Comparison of ENCODE assay signal across 19 cellular contexts in the genomic region with DNA sequence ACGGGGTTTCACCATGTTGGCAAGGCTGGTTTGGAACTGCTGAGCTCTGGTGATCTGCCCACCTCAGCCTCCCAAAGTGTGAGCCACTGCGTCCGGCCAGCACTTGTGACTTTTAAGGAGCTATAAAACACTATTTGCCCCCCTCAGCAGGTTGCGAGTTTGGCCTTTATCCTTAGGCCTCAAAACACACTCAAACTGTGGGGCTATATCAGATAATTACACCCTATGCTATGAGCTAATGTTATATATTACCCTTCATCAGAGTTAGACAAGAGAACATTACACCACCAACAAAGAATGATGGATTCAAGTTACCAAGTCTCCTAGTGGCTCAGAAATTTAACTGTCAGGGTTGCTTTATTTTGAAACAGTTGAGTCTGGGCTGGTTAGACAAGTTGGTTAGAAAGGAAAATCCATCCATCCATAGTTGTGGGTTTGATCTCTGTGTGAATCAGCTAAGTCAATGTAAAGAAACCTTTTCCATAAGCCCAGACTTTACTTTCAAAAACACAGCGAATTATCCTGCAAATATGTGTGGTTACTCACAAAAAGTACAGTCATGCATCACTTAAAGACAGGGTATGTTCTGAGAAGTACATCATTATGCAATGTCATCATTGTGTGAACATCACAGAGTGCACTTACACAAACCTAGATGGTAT.
DNase-seq lines count a peak whose midpoint lies in the region; ATAC-seq, FAIRE-seq and TF ChIP-seq lines count a peak whose summit lies in the region.
"Had no signal": no experiment of that assay in that cellular context is flagged by ENCODE, and none has a peak within 500 bp of the region (broad histone marks: within the 10 kb centered on the region; RNA-seq: fewer than 3 reads in every experiment).

No MANE protein-coding gene starts in this region.

- no peaks in the 10 kb centered on the region for H3K9me3 ChIP-seq in K562 (replicated peaks; ENCODE audit: control insufficient read depth, insufficient read depth, low read depth, low read length)
- H3K9me3 ChIP-seq: gastrocnemius medialis, MG63 had no signal

- H2AFZ ChIP-seq in K562 (ENCODE audit: low read depth, low read length): no peak overlapping the region

- no peak for TF ChIP-seq RAD21 in K562 (CRISPR knock-in tag; conservative IDR thresholded peaks at IDR 0.05 in 1 of 2, IDR thresholded peaks at IDR 0.05 in 1 of 2)

- no peaks in the 10 kb centered on the region for H3K9me1 ChIP-seq in K562 (ENCODE audit: control insufficient read depth, insufficient read depth, low read length)

- no peaks in the 10 kb centered on the region for H3K36me3 ChIP-seq in K562 (ENCODE audit: control insufficient read depth, insufficient read depth, low read length)
- H3K36me3 ChIP-seq: gastrocnemius medialis, MG63 had no signal

- H3K27me3 ChIP-seq in K562 (ENCODE audit: control insufficient read depth in 2 of 2, insufficient read depth in 2 of 2, low read length in 2 of 2): no peaks in the 10 kb centered on the region
- H3K27me3 ChIP-seq: gastrocnemius medialis, MG63 had no signal

- no peak for TF ChIP-seq EP300 in K562 (IDR thresholded peaks at IDR 0.05; ENCODE audit: low read length)

- POLR2A ChIA-PET in K562 (lab: Yijun Ruan, JAX): interaction anchor here (0.6 kb wide), 1 partner anchor 241 kb away, joined by 3 read pairs; no protein-coding TSS in a partner anchor

- H3K4me3 ChIP-seq in K562: no peak overlapping the region
- H3K4me3 ChIP-seq: gastrocnemius medialis, MG63 had no signal

- H3K9ac ChIP-seq in K562 (ENCODE audit: insufficient read depth in 1 of 2, low read depth in 2 of 2, low read length in 2 of 2): no peak overlapping the region

- intact Hi-C loops in K562 (cut with micrococcal nuclease): no loop called here

- no peaks in the 10 kb centered on the region for H4K20me1 ChIP-seq in K562 (replicated peaks; ENCODE audit: control insufficient read depth, insufficient read depth, low read length)

- no TSS peak for BruUV-seq in K562 (replicated peaks; lab: Mats Ljungman, UMichigan)

- H3K4me2 ChIP-seq in K562 (ENCODE audit: insufficient read depth, low read length): no peak overlapping the region

- CTCF ChIA-PET in K562 (lab: Yijun Ruan, JAX; ENCODE audit: low intra/inter-chr PET ratio): no interaction called here

- no peak for TF ChIP-seq POLR2A in K562 (conservative IDR thresholded peaks at IDR 0.05)
- TF ChIP-seq POLR2A in H54 (IDR thresholded peaks at IDR 0.05; ENCODE audit: low read depth, low read length): no peak

- in situ Hi-C loops in K562 (cut with MboI): no loop called here

- TF ChIP-seq CTCF in K562 (IDR thresholded peaks at IDR 0.05 in 2 of 3, conservative IDR thresholded peaks at IDR 0.05 in 1 of 3; ENCODE audit: insufficient read depth in 2 of 3, low read depth in 1 of 3, low read length in 3 of 3): no peak

- no peak overlapping the region for H3K27ac ChIP-seq in K562 (ENCODE audit: extremely low read depth, low read depth, low read length)
- H3K27ac ChIP-seq: gastrocnemius medialis had no signal

- no peaks in the 10 kb centered on the region for H3K4me1 ChIP-seq in K562 (replicated peaks in 1 of 2; ENCODE audit: control insufficient read depth in 2 of 2, insufficient read depth in 2 of 2, low read length in 2 of 2)
- H3K4me1 ChIP-seq: gastrocnemius medialis had no signal

- FAIRE-seq in K562 (lab: Jason Lieb, UNC) (no peak), H54 (lab: Jason Lieb, UNC) (no peak)

- DNase-seq in Daoy (ENCODE audit: low read depth): peak; percentile 55
- peak; percentile 60 for DNase-seq in NCI-H1417 treated with DMSO at 0.1 percent for 48 hours (lab: John Stamatoyannopoulos, UW)
- DNase-seq in K562 (ENCODE audit: extremely low read depth in 1 of 4, low spot score in 3 of 4): no peak
- peak; percentile 82 for DNase-seq in iris pigment epithelial cell (ENCODE audit: low read depth)
- no peak for DNase-seq in H54 (ENCODE audit: insufficient read length, low spot score)
- no peak for DNase-seq in DMS114 treated with DMSO at 0.1 percent for 48 hours (lab: John Stamatoyannopoulos, UW; ENCODE audit: unreplicated experiment)
- DNase-seq in NCI-H187 treated with DMSO at 0.1 percent for 48 hours (lab: John Stamatoyannopoulos, UW): no peak
- DNase-seq: activated CD4-positive, alpha-beta T cell treated with anti-CD3 and anti-CD28 coated beads, Interleukin-2, amount 50 U/mL, for 4 hours; activated T-cell treated with anti-CD3 and anti-CD28 coated beads, Interleukin-2, amount 50 U/mL, for 24 hours; caudate nucleus; effector CD4-positive, alpha-beta T cell; gastrocnemius medialis; left ventricle myocardium superior; MG63; NCI-H1930; NCI-H526 treated with DMSO at 0.1 percent for 48 hours had no signal

- 3% methylated on average over 5 of the region's 5 CpGs for WGBS in K562 (ENCODE audit: insufficient coverage, low coverage, missing lambda C conversion rate)

- H3K79me2 ChIP-seq in K562 (ENCODE audit: control insufficient read depth, insufficient read depth, low read length): no peaks in the 10 kb centered on the region

- ATAC-seq in K562 (no peak), GM19463 (IDR thresholded peaks at IDR 0.05; ENCODE audit: unreplicated experiment) (no peak)
- ATAC-seq: activated naive CD4-positive, alpha-beta T cell treated with anti-CD3 and anti-CD28 coated beads, Interleukin-2, amount 50 U/mL, for 72 hours; gastrocnemius medialis; left ventricle myocardium superior; Panc1 had no signal

TF ChIP-seq in K562, 482 proteins besides CTCF, POLR2A, EP300 and RAD21:
- TF ChIP-seq ESRRA (IDR thresholded peaks at IDR 0.05; ENCODE audit: borderline replicate concordance, low read depth): no peak
- TF ChIP-seq ZNF431 (CRISPR knock-in tag; IDR thresholded peaks at IDR 0.05): no peak
- TF ChIP-seq MAFG (tag; conservative IDR thresholded peaks at IDR 0.05): 0 out of 2 replicates have a peak, but pooled peaks have one; percentile 16
- TF ChIP-seq NR4A1 (CRISPR knock-in tag; IDR thresholded peaks at IDR 0.05): no peak
- TF ChIP-seq NR4A1 (tag; IDR thresholded peaks at IDR 0.05): no peak
- no peak for TF ChIP-seq NR2C2 (CRISPR knock-in tag; IDR thresholded peaks at IDR 0.05)
- no peak for TF ChIP-seq NR2C2 (tag; IDR thresholded peaks at IDR 0.05)

Comparison
In these comparisons a context has a peak if more than half of its experiments do, and no peak if none do; other contexts are left out.
1. DNase-seq: peak in Daoy (single experiment), NCI-H1417 treated with DMSO at 0.1 percent for 48 hours (single experiment) and iris pigment epithelial cell (single experiment); none in K562 (0 of 4), H54 (single experiment), DMS114 treated with DMSO at 0.1 percent for 48 hours (single experiment) and NCI-H187 treated with DMSO at 0.1 percent for 48 hours (single experiment).